ENCODE assay signal across 12 cellular contexts in genomic region chr6:43812850-43813584, GRCh38. TPM values are rescaled to one million over a fixed set of nuclear protein-coding genes. Genes with fewer than 3 reads are reported as not detected.
DNase-seq lines count a peak whose midpoint lies in the region; ATAC-seq and TF ChIP-seq lines count a peak whose summit lies in the region.
"Had no signal": no experiment of that assay in that cellular context is flagged by ENCODE, and none has a peak within 500 bp of the region (broad histone marks: within the 10 kb centered on the region; RNA-seq: fewer than 3 reads in every experiment).

No MANE protein-coding gene starts in this region.

- no peaks in the 10 kb centered on the region for H3K9me3 Mint-ChIP-seq in activated CD8-positive, alpha-beta T cell treated with anti-CD3 and anti-CD28 coated beads for 36 hours
- no peaks in the 10 kb centered on the region for H3K9me3 Mint-ChIP-seq in mesothelial cell of epicardium
- H3K9me3 Mint-ChIP-seq: activated T-cell treated with anti-CD3 and anti-CD28 coated beads, Interleukin-2, amount 50 U/mL, for 24 hours had no signal

- H3K36me3 Mint-ChIP-seq in activated CD8-positive, alpha-beta T cell treated with anti-CD3 and anti-CD28 coated beads for 36 hours (ENCODE audit: low read depth): no peaks in the 10 kb centered on the region
- H3K36me3 Mint-ChIP-seq in mesothelial cell of epicardium: no peaks in the 10 kb centered on the region

- no peaks in the 10 kb centered on the region for H3K27me3 Mint-ChIP-seq in activated CD8-positive, alpha-beta T cell treated with anti-CD3 and anti-CD28 coated beads for 36 hours
- H3K27me3 Mint-ChIP-seq in mesothelial cell of epicardium (ENCODE audit: low read depth): no peaks in the 10 kb centered on the region

- intact Hi-C loops in activated CD8-positive, alpha-beta T cell treated with anti-CD3 and anti-CD28 coated beads for 36 hours (cut with micrococcal nuclease): no loop called here
- intact Hi-C loops in ovary (cut with DNase I): no loop called here

- peaks cover 20% of the 10 kb centered on the region for H3K4me1 Mint-ChIP-seq in activated CD8-positive, alpha-beta T cell treated with anti-CD3 and anti-CD28 coated beads for 36 hours (ENCODE audit: low read depth)
- peaks cover 3% of the 10 kb centered on the region for H3K4me1 Mint-ChIP-seq in mesothelial cell of epicardium

- H3K4me3 Mint-ChIP-seq in activated CD8-positive, alpha-beta T cell treated with anti-CD3 and anti-CD28 coated beads for 36 hours: no peak overlapping the region
- H3K4me3 Mint-ChIP-seq in mesothelial cell of epicardium: no peak overlapping the region
- H3K4me3 Mint-ChIP-seq: activated T-cell treated with anti-CD3 and anti-CD28 coated beads, Interleukin-2, amount 50 U/mL, for 24 hours had no signal

- no peak for TF ChIP-seq EP300 in ovary (IDR thresholded peaks at IDR 0.05)

- no peak for TF ChIP-seq CTCF in activated CD8-positive, alpha-beta T cell treated with anti-CD3 and anti-CD28 coated beads for 36 hours (IDR thresholded peaks at IDR 0.05)
- TF ChIP-seq CTCF in mesothelial cell of epicardium (IDR thresholded peaks at IDR 0.05; ENCODE audit: unreplicated experiment): peak; percentile 17
- no peak for TF ChIP-seq CTCF in ovary (IDR thresholded peaks at IDR 0.05)

- ATAC-seq in HG03432 (IDR thresholded peaks at IDR 0.05; ENCODE audit: unreplicated experiment): peak; percentile 54
- peak; percentile 82 for ATAC-seq in activated CD8-positive, alpha-beta T cell treated with anti-CD3 and anti-CD28 coated beads for 36 hours
- no peak for ATAC-seq in GM18505 (IDR thresholded peaks at IDR 0.05; ENCODE audit: unreplicated experiment)
- ATAC-seq in GM18909 (IDR thresholded peaks at IDR 0.05; ENCODE audit: poor library complexity, unreplicated experiment): no peak

- peak; percentile 62 for DNase-seq in CD1c-positive myeloid dendritic cell (ENCODE audit: extremely low spot score)
- peak; percentile 63 for DNase-seq in activated CD8-positive, alpha-beta T cell treated with anti-CD3 and anti-CD28 coated beads for 36 hours
- no peak for DNase-seq in mesothelial cell of epicardium (ENCODE audit: low spot score in 2 of 2, unreplicated experiment in 2 of 2)
- DNase-seq in inferior parietal cortex (ENCODE audit: extremely low spot score): no peak
- no peak for DNase-seq in ovary
- DNase-seq: activated T-cell treated with anti-CD3 and anti-CD28 coated beads, Interleukin-2, amount 50 U/mL, for 24 hours; dermis blood vessel endothelial cell had no signal

- no peak overlapping the region for H3K27ac Mint-ChIP-seq in activated CD8-positive, alpha-beta T cell treated with anti-CD3 and anti-CD28 coated beads for 36 hours
- no peak overlapping the region for H3K27ac Mint-ChIP-seq in mesothelial cell of epicardium
- H3K27ac Mint-ChIP-seq: activated T-cell treated with anti-CD3 and anti-CD28 coated beads, Interleukin-2, amount 50 U/mL, for 24 hours had no signal

- no peaks in the 10 kb centered on the region for H3K27me3 ChIP-seq in ovary

- H3K36me3 ChIP-seq in ovary: no peaks in the 10 kb centered on the region
- H3K36me3 ChIP-seq: HAP-1 had no signal

- no peak overlapping the region for H3K4me3 ChIP-seq in ovary
- H3K4me3 ChIP-seq: HAP-1 had no signal

- H3K27ac ChIP-seq in ovary: no peak overlapping the region
- H3K27ac ChIP-seq: parathyroid adenoma had no signal

- 49 to 62% (median 58%) methylated on average over 8 of the region's 8 CpGs for WGBS in ovary, 3 donors

- H3K4me1 ChIP-seq in ovary (ENCODE audit: insufficient read depth): no peaks in the 10 kb centered on the region
- H3K4me1 ChIP-seq: HAP-1 had no signal

- no peak for TF ChIP-seq POLR2A in ovary (IDR thresholded peaks at IDR 0.05)
- TF ChIP-seq POLR2A in GM18505 (IDR thresholded peaks at IDR 0.05; ENCODE audit: borderline replicate concordance, extremely low read depth, insufficient read depth, insufficient read length): no peak

- no peaks in the 10 kb centered on the region for H3K9me3 ChIP-seq in ovary
- H3K9me3 ChIP-seq: HAP-1 had no signal

- POLR2A ChIA-PET in activated CD8-positive, alpha-beta T cell treated with anti-CD3 and anti-CD28 coated beads for 36 hours (lab: Charles Lee): no interaction called here

- CTCF ChIA-PET in activated CD8-positive, alpha-beta T cell treated with anti-CD3 and anti-CD28 coated beads for 36 hours (lab: Charles Lee): interaction anchor here (1.4 kb wide), 1 partner anchor 11 kb away, joined by 3 read pairs; no protein-coding TSS in a partner anchor

RNA-seq across cellular contexts. Expression of gene VEGFA, which starts 43.0 kb away (rescaled TPM):
- 100 to 1,000 TPM in 1 of 2 experiments, 10 to 100 TPM in 1; 93.7 to 104 TPM for total RNA-seq in activated CD8-positive, alpha-beta T cell treated with anti-CD3 and anti-CD28 coated beads for 36 hours
- 181 to 186 TPM (median 185 TPM) in 3 replicates for total RNA-seq in mesothelial cell of epicardium
- 100 to 1,000 TPM in 1 of 7 donors, 10 to 100 TPM in 6; 19.2 to 123 (median 45.2) TPM for total RNA-seq in ovary
- 10 to 100 TPM; 20.8 to 44.7 TPM for polyA plus RNA-seq in ovary

Comparison
In these comparisons a context has a peak if more than half of its experiments do, and no peak if none do; other contexts are left out.
1. DNase-seq: peak in CD1c-positive myeloid dendritic cell (single experiment) and activated CD8-positive, alpha-beta T cell treated with anti-CD3 and anti-CD28 coated beads for 36 hours (single experiment); none in mesothelial cell of epicardium (0 of 2), inferior parietal cortex (single experiment) and ovary (0 of 5).
2. ATAC-seq: peak in HG03432 (single experiment) and activated CD8-positive, alpha-beta T cell treated with anti-CD3 and anti-CD28 coated beads for 36 hours (single experiment); none in GM18505 (single experiment) and GM18909 (single experiment).